8 cellular contexts compared by ENCODE assay signal in genomic region chr3:184361532-184361931, GRCh38. TPM values are rescaled to one million over a fixed set of nuclear protein-coding genes. Genes with fewer than 3 reads are reported as not detected.
DNase-seq lines count a peak whose midpoint lies in the region; ATAC-seq and TF ChIP-seq lines count a peak whose summit lies in the region.

TSS of gene CLCN2 (minus strand) at chr3:184361605. CDS start at chr3:184361479, 126 bp downstream.
TSS of gene POLR2H (plus strand) at chr3:184361710. CDS start at chr3:184363493, 1,783 bp downstream.

- DNase-seq in C1 segment of cervical spinal cord (lab: John Stamatoyannopoulos, UW) (peak in 12 of 14 donors; percentile 24 to 82 (median 65)), RPMI8226 (peak; percentile 79), amygdala (lab: John Stamatoyannopoulos, UW) (peak in 48 of 56 donors; percentile 14 to 83 (median 64)), hepatocyte (ENCODE audit: low spot score) (peak; percentile 93), putamen (ENCODE audit: low spot score) (peak; percentile 83)

- H3K4me1 ChIP-seq in hepatocyte (ENCODE audit: insufficient read depth) = peaks cover 26% of the 10 kb centered on the region

- H3K27ac ChIP-seq in hepatocyte = peak within 1 kb of the TSS; percentile 98

- ATAC-seq in GM19043 (IDR thresholded peaks at IDR 0.05; ENCODE audit: low read depth, unreplicated experiment) (peak; percentile 32), HG03460 (IDR thresholded peaks at IDR 0.05; ENCODE audit: unreplicated experiment) (peak; percentile 33), GM18870 (IDR thresholded peaks at IDR 0.05; ENCODE audit: unreplicated experiment) (no peak)

- H3K9me2 ChIP-seq in hepatocyte (replicated peaks; ENCODE audit: insufficient read depth) = no peaks in the 10 kb centered on the region

- H3K36me3 ChIP-seq in hepatocyte (replicated peaks; ENCODE audit: insufficient read depth, low read depth) = no peaks in the 10 kb centered on the region

- H3K79me2 ChIP-seq in hepatocyte = peaks cover 43% of the 10 kb centered on the region

- peak within 1 kb of the TSS; percentile 98 for H3K4me2 ChIP-seq in hepatocyte

- no peaks in the 10 kb centered on the region for H3K9me3 ChIP-seq in hepatocyte (ENCODE audit: low read depth)

- 3% methylated on average over 21 of the region's 56 CpGs for WGBS in hepatocyte (ENCODE audit: low lambda C conversion rate, missing lambda C conversion rate)

- no peaks in the 10 kb centered on the region for H3K27me3 ChIP-seq in hepatocyte

- TF ChIP-seq CTCF in hepatocyte (IDR thresholded peaks at IDR 0.05; ENCODE audit: poor library complexity) = no peak

- H2AFZ ChIP-seq in hepatocyte = peak within 1 kb of the TSS; percentile 53

- peak within 1 kb of the TSS; percentile 93 for H3K4me3 ChIP-seq in hepatocyte

- no peaks in the 10 kb centered on the region for H4K20me1 ChIP-seq in hepatocyte (ENCODE audit: insufficient read depth, poor library complexity, severe bottlenecking)

RNA-seq across cellular contexts. Expression of gene CLCN2, which starts in this region (rescaled TPM):
- 11.8 and 12.3 TPM in 2 replicates for total RNA-seq in hepatocyte
- 11.9 and 12.8 TPM in 2 replicates for polyA plus RNA-seq in hepatocyte

RNA-seq across cellular contexts. Expression of gene POLR2H, which starts in this region (rescaled TPM):
- total RNA-seq in hepatocyte = 125 and 126 TPM in 2 replicates
- 95.1 and 106 TPM in 2 replicates for polyA plus RNA-seq in hepatocyte
